In genomic region chr10:50621981-50622496, GRCh38 we compare ENCODE assay signal across 1 cellular context.
TF ChIP-seq lines count a peak whose summit lies in the region.

No MANE protein-coding gene starts in this region.

TF ChIP-seq in K562, 482 proteins besides CTCF, POLR2A, EP300 and RAD21 (continued from another document and continues in another):
- TF ChIP-seq RREB1 (CRISPR knock-in tag; IDR thresholded peaks at IDR 0.05) (no peak), FIP1L1 (IDR thresholded peaks at IDR 0.05; ENCODE audit: low read depth, low read length, poor library complexity, severe bottlenecking) (no peak), TAF1 (IDR thresholded peaks at IDR 0.05; ENCODE audit: control insufficient read depth, extremely low read depth, insufficient read depth, low read length, severe bottlenecking) (no peak), SMAD4 (CRISPR knock-in tag; conservative IDR thresholded peaks at IDR 0.05) (peak; percentile 75; the same call in 1 of the 2 replicates), RBFOX2 (IDR thresholded peaks at IDR 0.05; ENCODE audit: low read depth, low read length) (peak; percentile 57), SIX5 (IDR thresholded peaks at IDR 0.05; ENCODE audit: borderline replicate concordance in 1 of 2, insufficient read depth in 1 of 2, low read depth in 1 of 2, low read length in 2 of 2) (no peak), NKRF (IDR thresholded peaks at IDR 0.05; ENCODE audit: borderline replicate concordance) (peak; percentile 63; the same call in 1 of the 2 replicates), BRF2 (IDR thresholded peaks at IDR 0.05; ENCODE audit: borderline replicate concordance, insufficient read depth, insufficient read length) (no peak), ZNF583 (CRISPR knock-in tag; IDR thresholded peaks at IDR 0.05) (0 out of 2 replicates have a peak, but pooled peaks have one; percentile 38), ATF1 (CRISPR knock-in tag; IDR thresholded peaks at IDR 0.05) (no peak), ATF1 (tag; IDR thresholded peaks at IDR 0.05) (peak; percentile 89), ZFP1 (CRISPR knock-in tag; IDR thresholded peaks at IDR 0.05) (no peak), PRPF4 (IDR thresholded peaks at IDR 0.05; ENCODE audit: insufficient read depth, low read depth, low read length, poor library complexity, severe bottlenecking) (no peak), ZMIZ1 (IDR thresholded peaks at IDR 0.05; ENCODE audit: low read depth in 2 of 2, low read length in 2 of 2) (0 out of 4 replicates have a peak, but pooled peaks of 1 of the 2 experiments have one; percentile 14), ETV6 (IDR thresholded peaks at IDR 0.05; ENCODE audit: borderline replicate concordance in 1 of 2, low read depth in 2 of 2, low read length in 1 of 2) (no peak), ETV6 (CRISPR knock-in tag; IDR thresholded peaks at IDR 0.05; ENCODE audit: borderline replicate concordance) (no peak), C11orf30 (IDR thresholded peaks at IDR 0.05; ENCODE audit: low read depth) (peak; percentile 82), ZBTB34 (CRISPR knock-in tag; IDR thresholded peaks at IDR 0.05) (no peak), ZNF764 (CRISPR knock-in tag; IDR thresholded peaks at IDR 0.05; ENCODE audit: low read depth) (0 out of 2 replicates have a peak, but pooled peaks have one; percentile 55), CHAMP1 (IDR thresholded peaks at IDR 0.05) (no peak), NEUROD1 (IDR thresholded peaks at IDR 0.05; ENCODE audit: borderline replicate concordance, low read depth, low read length, partially characterized antibody) (peak; percentile 52), ETV5 (CRISPR knock-in tag; IDR thresholded peaks at IDR 0.05; ENCODE audit: low read depth) (peak; percentile 61; the same call in 1 of the 2 replicates), HDGF (IDR thresholded peaks at IDR 0.05) (peak; percentile 90; the same call in 1 of the 2 replicates), ZNF12 (CRISPR knock-in tag; IDR thresholded peaks at IDR 0.05) (peak; percentile 50), GTF2F1 (IDR thresholded peaks at IDR 0.05; ENCODE audit: low read depth, low read length) (no peak), OTX1 (CRISPR knock-in tag; IDR thresholded peaks at IDR 0.05) (peak; percentile 89; the same call in 1 of the 2 replicates), MTA3 (IDR thresholded peaks at IDR 0.05; ENCODE audit: borderline replicate concordance) (peak; percentile 88; the same call in 1 of the 2 replicates), RNF2 (IDR thresholded peaks at IDR 0.05) (peak; percentile 68), ZNF431 (CRISPR knock-in tag; IDR thresholded peaks at IDR 0.05) (no peak), ZNF134 (CRISPR knock-in tag; conservative IDR thresholded peaks at IDR 0.05) (0 out of 2 replicates have a peak, but pooled peaks have one; percentile 26), MYC (IDR thresholded peaks at IDR 0.05; ENCODE audit: low read depth, low read length) (peak; percentile 64), MYC (CRISPR knock-in tag; IDR thresholded peaks at IDR 0.05; ENCODE audit: borderline replicate concordance, low read depth) (no peak), LEF1 (IDR thresholded peaks at IDR 0.05) (no peak)
